In genomic region chr11:122756417-122756816, GRCh38 we compare ENCODE assay signal across 8 cellular contexts.
A peak's percentile ranks its signal among the peaks of the same experiment; 100 is the strongest.
DNase-seq lines count a peak whose midpoint lies in the region; ATAC-seq and TF ChIP-seq lines count a peak whose summit lies in the region.

No MANE protein-coding gene starts in this region.

- H3K4me1 ChIP-seq in SK-N-SH (ENCODE audit: control insufficient read depth in 1 of 2, insufficient read depth in 2 of 2, low read depth in 1 of 2, low read length in 1 of 2) (peaks cover 11 to 14% of the 10 kb centered on the region in 2 experiments; a peak in 3 of 4 replicates), right lobe of liver (peaks cover 0 to 5% (median 0%) of the 10 kb centered on the region in 4 donors), GM23248 (ENCODE audit: insufficient read depth) (peaks cover 18% of the 10 kb centered on the region)

- H4K20me1 ChIP-seq in SK-N-SH (ENCODE audit: insufficient read depth) (no peaks in the 10 kb centered on the region), GM23248 (ENCODE audit: insufficient read depth) (no peaks in the 10 kb centered on the region)

- no peak for DNase-seq in SK-N-SH
- peak; percentile 22 to 32 for DNase-seq in activated CD4-positive, alpha-beta T cell treated with anti-CD3 and anti-CD28 coated beads, Interleukin-2, amount 50 U/mL, for 4 hours
- peak in 1 of 3 donors; percentile 64 for DNase-seq in right lobe of liver
- no peak for DNase-seq in GM23248
- DNase-seq in H4 (ENCODE audit: low spot score), result no peak

- intact Hi-C loops in right lobe of liver (cut with DNase I), result loop anchor here in 1 of 2 donors (10.0 kb wide), 1 partner anchor 132 kb away; no protein-coding TSS in a partner anchor

- no peak for TF ChIP-seq EP300 in SK-N-SH (IDR thresholded peaks at IDR 0.05; ENCODE audit: borderline replicate concordance in 1 of 2, low read depth in 1 of 2, low read length in 1 of 2)

- TF ChIP-seq POLR2A in right lobe of liver (IDR thresholded peaks at IDR 0.05), result no peak

- ATAC-seq in SK-N-SH treated with all-trans-retinoic acid at 6 μM for 48 hours, result peak; percentile 40; the same call in 2 of the 3 replicates
- ATAC-seq in HG03469 (IDR thresholded peaks at IDR 0.05; ENCODE audit: unreplicated experiment), result peak; percentile 72
- ATAC-seq in right lobe of liver, result peak; percentile 67 to 86 (median 74)
- ATAC-seq in HG03457 (IDR thresholded peaks at IDR 0.05; ENCODE audit: unreplicated experiment), result no peak

- H3K9me3 ChIP-seq in SK-N-SH (no peaks in the 10 kb centered on the region), right lobe of liver (no peaks in the 10 kb centered on the region), GM23248 (ENCODE audit: low read depth) (no peaks in the 10 kb centered on the region)

- CTCF ChIA-PET in SK-N-SH (lab: Yijun Ruan, JAX), result interaction anchor here (1.8 to 6.2 kb wide), 4 partner anchors 25 to 176 kb away, joined by 5 to 34 read pairs (median 10); no protein-coding TSS in a partner anchor

- H3K27ac ChIP-seq in SK-N-SH (ENCODE audit: low read depth in 2 of 2, low read length in 1 of 2) (no peak overlapping the region), right lobe of liver (no peak overlapping the region), GM23248 (no peak overlapping the region)

- TF ChIP-seq CTCF in SK-N-SH (IDR thresholded peaks at IDR 0.05) (no peak), right lobe of liver (IDR thresholded peaks at IDR 0.05) (peak in 3 of 4 donors; percentile 9 to 29 (median 16))

- no peaks in the 10 kb centered on the region for H3F3A ChIP-seq in SK-N-SH (replicated peaks; ENCODE audit: insufficient read depth)
- H3F3A ChIP-seq in GM23248 (ENCODE audit: insufficient read depth), result no peaks in the 10 kb centered on the region

- H3K36me3 ChIP-seq in SK-N-SH (replicated peaks in 1 of 2; ENCODE audit: control insufficient read depth in 1 of 2, insufficient read depth in 2 of 2, low read length in 1 of 2) (no peaks in the 10 kb centered on the region), right lobe of liver (no peaks in the 10 kb centered on the region), GM23248 (ENCODE audit: low read depth) (no peaks in the 10 kb centered on the region)

- H3K9ac ChIP-seq in SK-N-SH (no peak overlapping the region), GM23248 (no peak overlapping the region)

- no peak overlapping the region for H3K4me2 ChIP-seq in SK-N-SH
- no peak overlapping the region for H3K4me2 ChIP-seq in GM23248 (ENCODE audit: unreplicated experiment)

- H3K4me3 ChIP-seq in SK-N-SH (ENCODE audit: low read depth in 2 of 2, low read length in 1 of 2) (no peak overlapping the region), right lobe of liver (no peak overlapping the region), GM23248 (no peak overlapping the region)

- POLR2A ChIA-PET in SK-N-SH (lab: Yijun Ruan, JAX), result no interaction called here

- in situ Hi-C loops in GM23248 (cut with MboI), result no loop called here

- H3K9me2 ChIP-seq in SK-N-SH, result no peaks in the 10 kb centered on the region
- no peaks in the 10 kb centered on the region for H3K9me2 ChIP-seq in GM23248 (ENCODE audit: insufficient read depth)

- H2AFZ ChIP-seq in SK-N-SH (ENCODE audit: low read depth), result no peak overlapping the region
- H2AFZ ChIP-seq in GM23248, result no peak overlapping the region

- peaks cover 52% of the 10 kb centered on the region for H3K79me2 ChIP-seq in SK-N-SH (ENCODE audit: insufficient read depth)
- peaks cover 78% of the 10 kb centered on the region for H3K79me2 ChIP-seq in GM23248 (ENCODE audit: insufficient read depth)

- no peak for TF ChIP-seq RAD21 in SK-N-SH (IDR thresholded peaks at IDR 0.05; ENCODE audit: low read length)

- H3K27me3 ChIP-seq in SK-N-SH (ENCODE audit: insufficient read depth), result no peaks in the 10 kb centered on the region
- H3K27me3 ChIP-seq in right lobe of liver, result no peaks in the 10 kb centered on the region
- H3K27me3 ChIP-seq in GM23248 (replicated peaks; ENCODE audit: insufficient read depth), result no peaks in the 10 kb centered on the region

TF ChIP-seq in SK-N-SH treated with all-trans-retinoic acid at 6 μM for 48 hours, 23 proteins besides CTCF, POLR2A, EP300 and RAD21 (continues in another document):
- TF ChIP-seq POU6F1 (CRISPR knock-in tag; IDR thresholded peaks at IDR 0.05; ENCODE audit: borderline replicate concordance, low read depth) (no peak), SNAI2 (CRISPR knock-in tag; IDR thresholded peaks at IDR 0.05) (no peak), CSRNP3 (CRISPR knock-in tag; IDR thresholded peaks at IDR 0.05) (no peak), RARB (CRISPR knock-in tag; IDR thresholded peaks at IDR 0.05) (no peak), BACH2 (CRISPR knock-in tag; IDR thresholded peaks at IDR 0.05; ENCODE audit: borderline replicate concordance) (no peak), ZNF70 (CRISPR knock-in tag; IDR thresholded peaks at IDR 0.05) (no peak), OSR1 (CRISPR knock-in tag; IDR thresholded peaks at IDR 0.05) (no peak), GLIS3 (CRISPR knock-in tag; IDR thresholded peaks at IDR 0.05) (no peak), ISL1 (CRISPR knock-in tag; IDR thresholded peaks at IDR 0.05) (no peak), ARNTL (CRISPR knock-in tag; IDR thresholded peaks at IDR 0.05; ENCODE audit: borderline replicate concordance, low read depth) (no peak)

TF ChIP-seq in SK-N-SH, 30 proteins besides CTCF, POLR2A, EP300 and RAD21:
- TF ChIP-seq NFIC (IDR thresholded peaks at IDR 0.05; ENCODE audit: borderline replicate concordance) (no peak), USF2 (IDR thresholded peaks at IDR 0.05; ENCODE audit: borderline replicate concordance, low read depth, low read length) (no peak), JUND (IDR thresholded peaks at IDR 0.05) (no peak), USF1 (IDR thresholded peaks at IDR 0.05; ENCODE audit: borderline replicate concordance, low read depth) (no peak), REST (IDR thresholded peaks at IDR 0.05; ENCODE audit: low read depth, low read length) (no peak), TEAD4 (IDR thresholded peaks at IDR 0.05; ENCODE audit: borderline replicate concordance, insufficient read depth) (no peak), MAX (IDR thresholded peaks at IDR 0.05; ENCODE audit: low read depth) (no peak)

Comparison
In these comparisons a context has a peak if more than half of its experiments do, and no peak if none do; other contexts are left out.
1. DNase-seq: peak in activated CD4-positive, alpha-beta T cell treated with anti-CD3 and anti-CD28 coated beads, Interleukin-2, amount 50 U/mL, for 4 hours (2 of 2); none in SK-N-SH (single experiment), GM23248 (single experiment) and H4 (single experiment).